In the genomic region with DNA sequence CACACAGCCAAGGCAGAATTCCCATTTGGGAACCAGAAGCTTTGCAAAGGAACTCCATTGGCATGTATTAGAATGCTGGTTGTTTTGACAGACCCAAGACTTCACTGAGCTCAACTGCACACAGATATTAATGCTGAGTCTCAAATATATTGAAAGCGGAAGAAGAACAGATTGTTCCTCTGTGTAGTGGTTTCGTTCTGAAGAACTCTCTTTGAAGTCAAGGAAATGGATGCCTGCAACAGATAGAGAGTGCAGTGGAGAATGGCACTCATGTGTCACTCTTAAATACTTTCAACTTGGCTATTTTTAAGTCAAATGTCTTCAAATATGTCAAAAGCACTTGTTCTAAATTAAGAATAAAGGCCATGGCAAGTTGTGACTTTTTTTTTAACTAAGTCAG, we compare ENCODE assay signal across 12 cellular contexts.
DNase-seq lines count a peak whose midpoint lies in the region; ATAC-seq and TF ChIP-seq lines count a peak whose summit lies in the region.
"Had no signal": no experiment of that assay in that cellular context is flagged by ENCODE, and none has a peak within 500 bp of the region (broad histone marks: within the 10 kb centered on the region; RNA-seq: fewer than 3 reads in every experiment).

No MANE protein-coding gene starts in this region.

- BruUV-seq in OCI-LY7 (replicated peaks; lab: Mats Ljungman, UMichigan): no TSS peak

- POLR2A ChIA-PET in OCI-LY7 (lab: Charles Lee): no interaction called here

- TF ChIP-seq CTCF in OCI-LY7 (conservative IDR thresholded peaks at IDR 0.05; ENCODE audit: low read length) (no peak), upper lobe of right lung (IDR thresholded peaks at IDR 0.05) (no peak)

- no peak overlapping the region for H2AFZ ChIP-seq in OCI-LY7 (ENCODE audit: low read length)

- peak overlapping the region; percentile 60 for H3K4me2 ChIP-seq in OCI-LY7 (ENCODE audit: low read length)

- H3K27ac ChIP-seq in OCI-LY7 (ENCODE audit: low read depth, low read length, poor library complexity, severe bottlenecking) (peak overlapping the region; percentile 66), upper lobe of right lung (no peak overlapping the region)
- H3K27ac ChIP-seq: C4-2B had no signal

- no peaks in the 10 kb centered on the region for H3K27me3 ChIP-seq in upper lobe of right lung

- intact Hi-C loops in Right ventricle myocardium inferior (cut with DNase I): no loop called here
- intact Hi-C loops in cardiac septum (cut with DNase I): no loop called here
- intact Hi-C loops in OCI-LY7 (cut with micrococcal nuclease; ENCODE audit: unreplicated experiment): no loop called here
- intact Hi-C loops in upper lobe of right lung (cut with DNase I): no loop called here

- H3K4me1 ChIP-seq in OCI-LY7 (ENCODE audit: insufficient read depth, low read length, poor library complexity, severe bottlenecking): peaks cover 34% of the 10 kb centered on the region
- no peaks in the 10 kb centered on the region for H3K4me1 ChIP-seq in upper lobe of right lung

- H4K20me1 ChIP-seq in OCI-LY7 (ENCODE audit: insufficient read depth, low read length): no peaks in the 10 kb centered on the region

- H3K9me2 ChIP-seq in OCI-LY7 (ENCODE audit: insufficient read depth, low read length): no peaks in the 10 kb centered on the region

- H3K9me3 ChIP-seq in OCI-LY7 (ENCODE audit: low read length) (peaks cover 10% of the 10 kb centered on the region), upper lobe of right lung (peaks cover 2% of the 10 kb centered on the region)

- CTCF ChIA-PET in OCI-LY7 (lab: Charles Lee; ENCODE audit: unreplicated experiment): no interaction called here

- H3K4me3 ChIP-seq in OCI-LY7 (ENCODE audit: low read depth, low read length, poor library complexity, severe bottlenecking) (peak overlapping the region; percentile 25), upper lobe of right lung (no peak overlapping the region)

- H3K79me2 ChIP-seq in OCI-LY7 (ENCODE audit: insufficient read depth, low read depth, low read length): no peaks in the 10 kb centered on the region

- H3K36me3 ChIP-seq in OCI-LY7 (ENCODE audit: insufficient read depth, low read length): no peaks in the 10 kb centered on the region
- H3K36me3 ChIP-seq in upper lobe of right lung: no peaks in the 10 kb centered on the region

- DNase-seq in Right ventricle myocardium inferior (ENCODE audit: missing footprints) (no peak), cardiac septum (ENCODE audit: low spot score) (no peak), OCI-LY7 (ENCODE audit: low spot score) (peak; percentile 83), upper lobe of right lung (no peak), NCI-H774 (lab: John Stamatoyannopoulos, UW) (no peak), glomerular visceral epithelial cell (ENCODE audit: extremely low spot score) (no peak), OCI-M2 (lab: John Stamatoyannopoulos, UW; ENCODE audit: unreplicated experiment) (no peak)
- DNase-seq: dermis blood vessel endothelial cell; kidney glomerular epithelial cell; stimulated activated CD4-positive, alpha-beta T cell treated with anti-CD3 and anti-CD28 coated beads, Interleukin-4, amount 100 ng/mL, for 4 hours had no signal

- peak; percentile 63 for ATAC-seq in Right ventricle myocardium inferior
- ATAC-seq in HG02884 (IDR thresholded peaks at IDR 0.05; ENCODE audit: unreplicated experiment): peak; percentile 99
- ATAC-seq in upper lobe of right lung: peak; percentile 67
